Comparison of ENCODE assay signal across 14 cellular contexts in genomic region chr2:81901017-81901416, GRCh38.
DNase-seq lines count a peak whose midpoint lies in the region; ATAC-seq, FAIRE-seq and TF ChIP-seq lines count a peak whose summit lies in the region.
"Had no signal": no experiment of that assay in that cellular context is flagged by ENCODE, and none has a peak within 500 bp of the region (broad histone marks: within the 10 kb centered on the region; RNA-seq: fewer than 3 reads in every experiment).

No MANE protein-coding gene starts in this region.

- H3K27ac ChIP-seq in SK-N-SH (ENCODE audit: low read depth in 2 of 2, low read length in 1 of 2) (no peak overlapping the region), OCI-LY3 (ENCODE audit: low read length) (no peak overlapping the region), H1 (ENCODE audit: low read depth, low read length) (no peak overlapping the region), small intestine (ENCODE audit: low read depth in 1 of 2, low read length in 1 of 2) (no peak overlapping the region)

- CTCF ChIA-PET in SK-N-SH (lab: Yijun Ruan, JAX) (interaction anchor here (1.1 to 1.3 kb wide), 2 partner anchors 11 to 14 kb away, joined by 4 read pairs; no protein-coding TSS in a partner anchor), H1 (lab: Charles Lee; ENCODE audit: partially characterized antibody) (interaction anchor here (0.6 to 1.3 kb wide), 5 partner anchors 8 to 604 kb away, joined by 3 to 4 read pairs (median 3); no protein-coding TSS in a partner anchor)

- H3K79me2 ChIP-seq in SK-N-SH (ENCODE audit: insufficient read depth) (no peaks in the 10 kb centered on the region), OCI-LY3 (ENCODE audit: low read length) (no peaks in the 10 kb centered on the region), H1 (ENCODE audit: control insufficient read depth in 1 of 2, insufficient read depth in 2 of 2, low read length in 2 of 2) (no peaks in the 10 kb centered on the region)

- no peak overlapping the region for H2BK120ac ChIP-seq in H1 (replicated peaks; ENCODE audit: low read depth, low read length)

- no peak overlapping the region for H3K14ac ChIP-seq in H1 (ENCODE audit: insufficient read length)

- H2BK12ac ChIP-seq in H1 (ENCODE audit: low read depth, low read length), result no peak overlapping the region

- no peak overlapping the region for H3K56ac ChIP-seq in H1 (replicated peaks; ENCODE audit: insufficient read length, low read depth, low read length)

- no peak overlapping the region for H2AFZ ChIP-seq in SK-N-SH (ENCODE audit: low read depth)
- H2AFZ ChIP-seq in OCI-LY3 (ENCODE audit: low read depth, low read length), result no peak overlapping the region
- no peak overlapping the region for H2AFZ ChIP-seq in H1 (ENCODE audit: low read length)

- H4K20me1 ChIP-seq in SK-N-SH (ENCODE audit: insufficient read depth), result no peaks in the 10 kb centered on the region
- H4K20me1 ChIP-seq in OCI-LY3 (ENCODE audit: insufficient read depth, low read length), result no peaks in the 10 kb centered on the region
- no peaks in the 10 kb centered on the region for H4K20me1 ChIP-seq in H1 (replicated peaks in 1 of 2; ENCODE audit: control insufficient read depth in 1 of 2, insufficient read depth in 2 of 2, low read length in 2 of 2)

- H3K4me2 ChIP-seq in SK-N-SH, result no peak overlapping the region
- H3K4me2 ChIP-seq in OCI-LY3 (ENCODE audit: low read length), result no peak overlapping the region
- no peak overlapping the region for H3K4me2 ChIP-seq in H1 (ENCODE audit: insufficient read depth in 1 of 2, low read depth in 2 of 2, low read length in 2 of 2)

- FAIRE-seq in H1 (lab: Jason Lieb, UNC) (peak; percentile 42), small intestine (lab: Jason Lieb, UNC) (no peak)

- TF ChIP-seq RAD21 in SK-N-SH (IDR thresholded peaks at IDR 0.05; ENCODE audit: low read length), result peak; percentile 40
- peak in 1 of 2 experiments; percentile 59 for TF ChIP-seq RAD21 in H1 (IDR thresholded peaks at IDR 0.05 in 1 of 2, conservative IDR thresholded peaks at IDR 0.05 in 1 of 2; ENCODE audit: low read depth in 2 of 2, low read length in 2 of 2)

- H3K9ac ChIP-seq in SK-N-SH, result no peak overlapping the region
- no peak overlapping the region for H3K9ac ChIP-seq in OCI-LY3 (ENCODE audit: low read length)
- H3K9ac ChIP-seq in H1 (replicated peaks in 1 of 4; ENCODE audit: extremely low read depth in 1 of 4, low read depth in 3 of 4, low read length in 3 of 4), result no peak overlapping the region

- POLR2A ChIA-PET in SK-N-SH (lab: Yijun Ruan, JAX) (no interaction called here), H1 (lab: Charles Lee; ENCODE audit: partially characterized antibody) (no interaction called here)

- no peak for ATAC-seq in SK-N-SH treated with all-trans-retinoic acid at 6 μM for 48 hours
- ATAC-seq in HG03469 (IDR thresholded peaks at IDR 0.05; ENCODE audit: unreplicated experiment), result no peak

- H4K5ac ChIP-seq in H1 (ENCODE audit: insufficient read length, low read depth, low read length), result no peak overlapping the region

- H2AK5ac ChIP-seq in H1 (ENCODE audit: low read depth, low read length), result no peak overlapping the region

- H3K23me2 ChIP-seq in H1 (ENCODE audit: low read depth, low read length), result no peaks in the 10 kb centered on the region

- H3K9me2 ChIP-seq in SK-N-SH, result no peaks in the 10 kb centered on the region

- no peak overlapping the region for H3K23ac ChIP-seq in H1 (ENCODE audit: insufficient read length)

- no peak overlapping the region for H4K91ac ChIP-seq in H1 (replicated peaks; ENCODE audit: insufficient read length, low read length)

- H3K27me3 ChIP-seq in SK-N-SH (ENCODE audit: insufficient read depth) (no peaks in the 10 kb centered on the region), OCI-LY3 (ENCODE audit: low read depth, low read length) (no peaks in the 10 kb centered on the region), H1 (replicated peaks in 1 of 4; ENCODE audit: control insufficient read depth in 3 of 4, extremely low read depth in 1 of 4, insufficient read depth in 3 of 4, low read length in 3 of 4) (no peaks in the 10 kb centered on the region), small intestine (ENCODE audit: control insufficient read depth in 2 of 2, insufficient read depth in 2 of 2, low read length in 2 of 2) (no peaks in the 10 kb centered on the region)

- H2BK15ac ChIP-seq in H1 (ENCODE audit: low read length), result no peak overlapping the region

- no peak overlapping the region for H3K4ac ChIP-seq in H1 (replicated peaks; ENCODE audit: insufficient read length, low read depth, low read length)

- DNase-seq in SK-N-SH (no peak), H1 (ENCODE audit: low read depth in 1 of 2, low spot score in 2 of 2) (no peak), small intestine (peak; percentile 0), NCI-H524 treated with DMSO at 0.1 percent for 48 hours (lab: John Stamatoyannopoulos, UW) (no peak), D341Med (ENCODE audit: low spot score) (no peak)
- DNase-seq: activated T-cell treated with anti-CD3 and anti-CD28 coated beads, Interleukin-2, amount 50 U/mL, for 1 hour; hippocampal formation; Karpas-422; NCI-H2227 treated with DMSO at 0.1 percent for 48 hours; SHP77 treated with DMSO at 0.1 percent for 48 hours; stimulated activated CD4-positive, alpha-beta T cell treated with anti-CD3 and anti-CD28 coated beads, Interleukin-1b, Interleukin-23, amount 100 ng/mL, for 48 hours had no signal

- H2BK5ac ChIP-seq in H1 (ENCODE audit: low read depth, low read length), result no peak overlapping the region

- H2BK20ac ChIP-seq in H1 (ENCODE audit: low read length), result no peak overlapping the region

- TF ChIP-seq CTCF in SK-N-SH (IDR thresholded peaks at IDR 0.05) (peak; percentile 25; the same call in 1 of the 2 replicates), OCI-LY3 (IDR thresholded peaks at IDR 0.05; ENCODE audit: low read depth, low read length) (peak; percentile 50), H1 (IDR thresholded peaks at IDR 0.05; ENCODE audit: control extremely low read depth in 1 of 3, insufficient read depth in 1 of 3, low read depth in 1 of 3, low read length in 3 of 3) (peak in 2 of 3 experiments; percentile 9 to 30; a peak in 2 of 4 replicates)

- H3K36me3 ChIP-seq in SK-N-SH (replicated peaks in 1 of 2; ENCODE audit: control insufficient read depth in 1 of 2, insufficient read depth in 2 of 2, low read length in 1 of 2) (no peaks in the 10 kb centered on the region), OCI-LY3 (replicated peaks; ENCODE audit: low read depth, low read length) (no peaks in the 10 kb centered on the region), H1 (ENCODE audit: control insufficient read depth in 2 of 4, insufficient read depth in 4 of 4, low read length in 3 of 4) (no peaks in the 10 kb centered on the region), small intestine (ENCODE audit: control insufficient read depth in 2 of 2, insufficient read depth in 2 of 2, low read length in 2 of 2) (no peaks in the 10 kb centered on the region)

- H3F3A ChIP-seq in SK-N-SH (replicated peaks; ENCODE audit: insufficient read depth), result no peaks in the 10 kb centered on the region

- WGBS in SK-N-SH (ENCODE audit: low lambda C conversion rate), result 2% methylated on average over 3 of the region's 3 CpGs
- WGBS in H1 (ENCODE audit: extremely low coverage in 1 of 2, insufficient coverage in 1 of 2, insufficient read length in 1 of 2, insufficient replicate concordance in 2 of 2, low coverage in 1 of 2, low lambda C conversion rate in 2 of 2, missing lambda C conversion rate in 1 of 2), 2 experiments, result 48% methylated on average over 3 of the region's 3 CpGs; no CpG with 5 or more reads in 1 of the 2 experiments
- WGBS in small intestine, 3 donors, result 28 to 59% (median 35%) methylated on average over 3 of the region's 3 CpGs

- no peak overlapping the region for H4K8ac ChIP-seq in H1 (ENCODE audit: extremely low read depth, insufficient read depth, low read length)

- no peak overlapping the region for H3K4me3 ChIP-seq in SK-N-SH (ENCODE audit: low read depth in 2 of 2, low read length in 1 of 2)
- no peak overlapping the region for H3K4me3 ChIP-seq in OCI-LY3 (ENCODE audit: low read length)
- no peak overlapping the region for H3K4me3 ChIP-seq in H1 (ENCODE audit: extremely low read depth in 1 of 4, insufficient read depth in 2 of 4, low read depth in 3 of 4, low read length in 4 of 4)
- H3K4me3 ChIP-seq in small intestine (ENCODE audit: low read depth in 1 of 2, low read length in 2 of 2), result no peak overlapping the region

- H3K9me3 ChIP-seq in SK-N-SH (no peaks in the 10 kb centered on the region), OCI-LY3 (ENCODE audit: insufficient read depth, low read length) (no peaks in the 10 kb centered on the region), H1 (ENCODE audit: insufficient read depth in 2 of 2, low read depth in 1 of 2, low read length in 1 of 2) (no peaks in the 10 kb centered on the region), small intestine (ENCODE audit: control insufficient read depth, low read depth) (no peaks in the 10 kb centered on the region)

- H3K4me1 ChIP-seq in SK-N-SH (ENCODE audit: control insufficient read depth in 1 of 2, insufficient read depth in 2 of 2, low read depth in 1 of 2, low read length in 1 of 2) (no peaks in the 10 kb centered on the region), OCI-LY3 (ENCODE audit: low read length) (no peaks in the 10 kb centered on the region), H1 (replicated peaks in 1 of 4; ENCODE audit: control insufficient read depth in 3 of 4, insufficient read depth in 4 of 4, low read length in 3 of 4) (no peaks in the 10 kb centered on the region), small intestine (ENCODE audit: control insufficient read depth in 2 of 2, insufficient read depth in 1 of 2, low read depth in 1 of 2, low read length in 1 of 2) (no peaks in the 10 kb centered on the region)

- H3K79me1 ChIP-seq in H1 (ENCODE audit: low read depth, low read length), result no peaks in the 10 kb centered on the region

- no peak overlapping the region for H3K18ac ChIP-seq in H1 (ENCODE audit: extremely low read depth, low read length)

- TF ChIP-seq EP300 in SK-N-SH (IDR thresholded peaks at IDR 0.05; ENCODE audit: borderline replicate concordance in 1 of 2, low read depth in 1 of 2, low read length in 1 of 2) (no peak), H1 (IDR thresholded peaks at IDR 0.05; ENCODE audit: borderline replicate concordance in 1 of 2, low read depth in 2 of 2, low read length in 2 of 2) (no peak)

- TF ChIP-seq POLR2A in H1 (IDR thresholded peaks at IDR 0.05; ENCODE audit: control extremely low read depth in 1 of 2, low read depth in 2 of 2, low read length in 2 of 2), result no peak

TF ChIP-seq in SK-N-SH, 30 proteins besides CTCF, POLR2A, EP300 and RAD21 (continues in another document):
- TF ChIP-seq RFX5 (IDR thresholded peaks at IDR 0.05; ENCODE audit: low read length) (no peak), JUND (IDR thresholded peaks at IDR 0.05) (no peak), TEAD4 (IDR thresholded peaks at IDR 0.05; ENCODE audit: borderline replicate concordance, insufficient read depth) (no peak)

TF ChIP-seq in SK-N-SH treated with all-trans-retinoic acid at 6 μM for 48 hours, 23 proteins besides CTCF, POLR2A, EP300 and RAD21:
- TF ChIP-seq BACH2 (CRISPR knock-in tag; IDR thresholded peaks at IDR 0.05; ENCODE audit: borderline replicate concordance), result no peak

Comparison
In these comparisons a context has a peak if more than half of its experiments do, and no peak if none do; other contexts are left out.
1. Of the 17 proteins assayed by ChIP-seq in both H1 and SK-N-SH: peak only in H1: none; only in SK-N-SH: none; in both: CTCF; in neither: 15; mixed calls (peak in some experiments, not most) for 1.